8 cellular contexts compared by ENCODE assay signal in the genomic region with DNA sequence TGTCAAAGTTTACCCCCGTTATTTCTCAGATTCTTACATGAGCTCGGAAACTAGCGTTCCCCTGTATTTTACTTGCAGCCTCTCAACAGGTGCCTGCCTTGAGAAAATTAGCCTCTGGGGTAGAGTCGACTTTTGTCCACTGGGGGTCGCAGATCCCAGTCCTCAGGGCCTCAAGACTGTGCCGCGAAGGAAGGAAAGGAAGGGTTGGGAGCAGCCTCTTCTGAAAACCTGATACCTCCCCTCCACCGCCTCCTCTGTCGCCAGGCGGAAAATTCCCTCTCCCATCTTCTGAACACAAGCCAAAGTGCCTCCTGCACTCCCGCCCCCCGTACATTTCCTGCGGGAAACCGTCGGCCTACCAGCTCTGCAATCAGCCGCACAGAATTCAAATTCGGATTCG. TPM values are rescaled to one million over a fixed set of nuclear protein-coding genes. Genes with fewer than 3 reads are reported as not detected.
DNase-seq lines count a peak whose midpoint lies in the region; ATAC-seq lines count a peak whose summit lies in the region.

No MANE protein-coding gene starts in this region.

- H3K36me3 Mint-ChIP-seq in activated CD8-positive, alpha-beta T cell treated with anti-CD3 and anti-CD28 coated beads, Interleukin-2, amount 10 ng/mL, durations not matched to agents 7 days and 5 days (ENCODE audit: low read depth): peaks cover 16% of the 10 kb centered on the region
- peaks cover 0 to 1% of the 10 kb centered on the region in 2 donors for H3K36me3 Mint-ChIP-seq in stimulated activated naive B cell treated with anti-CD40 and anti-IgM and Interleukin-4, amounts not matched to agents 10 μg/mL and 1 μg/mL and 100 μg/mL, for 72 hours

- no peaks in the 10 kb centered on the region for H3K27me3 Mint-ChIP-seq in activated CD8-positive, alpha-beta T cell treated with anti-CD3 and anti-CD28 coated beads, Interleukin-2, amount 10 ng/mL, durations not matched to agents 7 days and 5 days (ENCODE audit: low read depth)
- H3K27me3 Mint-ChIP-seq in stimulated activated naive B cell treated with anti-CD40 and anti-IgM and Interleukin-4, amounts not matched to agents 10 μg/mL and 1 μg/mL and 100 μg/mL, for 72 hours: peaks cover 0 to 4% of the 10 kb centered on the region in 2 donors

- CTCF ChIA-PET in activated CD8-positive, alpha-beta T cell treated with anti-CD3 and anti-CD28 coated beads, Interleukin-2, amount 10 ng/mL, durations not matched to agents 7 days and 5 days (lab: Charles Lee): interaction anchor here (1.0 to 2.1 kb wide), 13 partner anchors 10 to 248 kb away, joined by 3 to 9 read pairs (median 5); partner anchors contain the start of genes FAM199X, RAB9B and ZCCHC18

- peak; percentile 33 for ATAC-seq in HG03095 (IDR thresholded peaks at IDR 0.05; ENCODE audit: unreplicated experiment)
- ATAC-seq in activated CD8-positive, alpha-beta T cell treated with anti-CD3 and anti-CD28 coated beads, Interleukin-2, amount 10 ng/mL, durations not matched to agents 7 days and 5 days: peak; percentile 54
- peak; percentile 57 to 63 for ATAC-seq in stimulated activated naive B cell treated with anti-CD40 and anti-IgM and Interleukin-4, amounts not matched to agents 10 μg/mL and 1 μg/mL and 100 μg/mL, for 72 hours (replicated peaks)

- DNase-seq in SIG-M5 treated with dmso at 0.1 percent for 504 hours (lab: John Stamatoyannopoulos, UW; ENCODE audit: unreplicated experiment) (peak; percentile 31), SIG-M5 (lab: John Stamatoyannopoulos, UW) (no peak), NCI-H345 treated with DMSO at 0.1 percent for 48 hours (lab: John Stamatoyannopoulos, UW; ENCODE audit: unreplicated experiment) (peak; percentile 27), epidermal melanocyte (ENCODE audit: insufficient read length, low spot score) (peak; percentile 43), middle frontal gyrus (ENCODE audit: extremely low spot score, low spot score) (peak; percentile 6)
- DNase-seq in activated CD8-positive, alpha-beta T cell treated with anti-CD3 and anti-CD28 coated beads, Interleukin-2, amount 10 ng/mL, durations not matched to agents 7 days and 5 days: peak; percentile 67
- peak; percentile 24 for DNase-seq in stimulated activated naive B cell treated with anti-CD40 and anti-IgM and Interleukin-4, amounts not matched to agents 10 μg/mL and 1 μg/mL and 100 μg/mL, for 72 hours

- peak overlapping the region; percentile 96 for H3K27ac Mint-ChIP-seq in activated CD8-positive, alpha-beta T cell treated with anti-CD3 and anti-CD28 coated beads, Interleukin-2, amount 10 ng/mL, durations not matched to agents 7 days and 5 days
- peak overlapping the region; percentile 96 for H3K27ac Mint-ChIP-seq in stimulated activated naive B cell treated with anti-CD40 and anti-IgM and Interleukin-4, amounts not matched to agents 10 μg/mL and 1 μg/mL and 100 μg/mL, for 72 hours

- POLR2A ChIA-PET in activated CD8-positive, alpha-beta T cell treated with anti-CD3 and anti-CD28 coated beads, Interleukin-2, amount 10 ng/mL, durations not matched to agents 7 days and 5 days (lab: Charles Lee): interaction anchor here (1.4 kb wide), 1 partner anchor 239 kb away, joined by 9 read pairs; the partner anchor contains the start of gene SLC25A53

- peaks cover 31% of the 10 kb centered on the region for H3K4me1 Mint-ChIP-seq in activated CD8-positive, alpha-beta T cell treated with anti-CD3 and anti-CD28 coated beads, Interleukin-2, amount 10 ng/mL, durations not matched to agents 7 days and 5 days (ENCODE audit: low read depth)
- H3K4me1 Mint-ChIP-seq in stimulated activated naive B cell treated with anti-CD40 and anti-IgM and Interleukin-4, amounts not matched to agents 10 μg/mL and 1 μg/mL and 100 μg/mL, for 72 hours: peaks cover 11% of the 10 kb centered on the region in 2 donors

- H3K9me3 Mint-ChIP-seq in activated CD8-positive, alpha-beta T cell treated with anti-CD3 and anti-CD28 coated beads, Interleukin-2, amount 10 ng/mL, durations not matched to agents 7 days and 5 days (ENCODE audit: insufficient read depth): no peaks in the 10 kb centered on the region
- no peaks in the 10 kb centered on the region for H3K9me3 Mint-ChIP-seq in stimulated activated naive B cell treated with anti-CD40 and anti-IgM and Interleukin-4, amounts not matched to agents 10 μg/mL and 1 μg/mL and 100 μg/mL, for 72 hours

- H3K4me3 Mint-ChIP-seq in activated CD8-positive, alpha-beta T cell treated with anti-CD3 and anti-CD28 coated beads, Interleukin-2, amount 10 ng/mL, durations not matched to agents 7 days and 5 days: peak overlapping the region; percentile 91
- H3K4me3 Mint-ChIP-seq in stimulated activated naive B cell treated with anti-CD40 and anti-IgM and Interleukin-4, amounts not matched to agents 10 μg/mL and 1 μg/mL and 100 μg/mL, for 72 hours: peak overlapping the region; percentile 96 to 99

RNA-seq across cellular contexts. Expression of gene TMSB15B, which starts 44.4 kb away (rescaled TPM):
- 1 to 10 TPM; 9.4 to 9.6 TPM for total RNA-seq in activated CD8-positive, alpha-beta T cell treated with anti-CD3 and anti-CD28 coated beads, Interleukin-2, amount 10 ng/mL, durations not matched to agents 7 days and 5 days
